In the genomic region with DNA sequence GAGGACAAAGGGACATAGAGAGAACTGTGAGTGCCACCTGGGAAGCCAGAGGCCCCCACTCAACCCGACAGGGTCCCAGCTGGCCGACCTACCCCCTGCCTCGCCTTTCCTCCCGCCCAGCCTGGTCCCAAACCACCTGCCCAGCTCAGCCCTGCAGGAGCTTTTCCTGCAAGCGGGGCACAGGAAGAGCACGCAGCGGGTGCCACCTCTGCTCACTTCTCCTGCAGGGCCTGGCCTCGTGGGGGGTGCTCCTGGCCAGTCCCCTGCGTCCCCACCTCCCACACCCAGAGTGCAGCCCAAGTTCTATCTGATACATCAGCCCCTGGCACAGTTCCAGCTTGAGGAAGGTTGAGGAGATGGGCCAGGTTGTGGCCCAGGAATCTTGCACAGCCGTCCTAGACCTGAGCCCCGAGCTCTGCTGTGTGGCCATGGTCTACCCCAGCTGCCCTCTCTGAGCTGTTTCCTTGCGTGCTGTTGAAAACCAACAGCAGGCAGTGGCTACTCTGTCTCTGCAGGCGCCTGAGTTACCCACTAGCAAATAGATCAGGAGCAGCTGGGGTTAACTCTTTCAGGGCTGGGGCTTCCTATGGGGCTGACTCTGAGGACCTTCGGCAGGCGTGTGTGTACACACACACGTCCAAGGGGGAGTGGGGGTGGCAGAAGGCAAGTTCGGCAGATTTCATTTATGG, we compare ENCODE assay signal across 8 cellular contexts. TPM values are rescaled to one million over a fixed set of nuclear protein-coding genes. Genes with fewer than 3 reads are reported as not detected.
DNase-seq lines count a peak whose midpoint lies in the region; ATAC-seq and TF ChIP-seq lines count a peak whose summit lies in the region.

No MANE protein-coding gene starts in this region.

- POLR2A ChIA-PET in activated CD4-positive, alpha-beta memory T cell treated with anti-CD3 and anti-CD28 coated beads, Interleukin-2, amount 10 ng/mL, durations not matched to agents 7 days and 5 days (lab: Charles Lee), result interaction anchor here (1.2 to 16.8 kb wide), 2 partner anchors 9 to 17 kb away, joined by 5 to 312 read pairs; no protein-coding TSS in a partner anchor

- H3K27me3 ChIP-seq in right atrium auricular region, result no peaks in the 10 kb centered on the region

- H3K27ac Mint-ChIP-seq in activated CD4-positive, alpha-beta memory T cell treated with anti-CD3 and anti-CD28 coated beads, Interleukin-2, amount 10 ng/mL, durations not matched to agents 7 days and 5 days, result peak overlapping the region; percentile 70
- peak overlapping the region; percentile 75 for H3K27ac Mint-ChIP-seq in memory B cell

- DNase-seq in right atrium auricular region (ENCODE audit: low spot score) (no peak), Right ventricle myocardium inferior (ENCODE audit: missing footprints) (no peak), memory B cell (ENCODE audit: low spot score in 2 of 2) (no peak), DMS79 treated with DMSO at 0.1 percent for 48 hours (lab: John Stamatoyannopoulos, UW) (no peak), foreskin melanocyte (no peak)
- DNase-seq in activated CD4-positive, alpha-beta memory T cell treated with anti-CD3 and anti-CD28 coated beads, Interleukin-2, amount 10 ng/mL, durations not matched to agents 7 days and 5 days, result no peak
- DNase-seq in stimulated activated CD4-positive, alpha-beta T cell treated with anti-CD3 and anti-CD28 coated beads, Interleukin-12 subunit alpha, Interleukin-12 subunit beta, amount 100 ng/mL, for 4 hours, result no peak

- CTCF ChIA-PET in activated CD4-positive, alpha-beta memory T cell treated with anti-CD3 and anti-CD28 coated beads, Interleukin-2, amount 10 ng/mL, durations not matched to agents 7 days and 5 days (lab: Charles Lee), result interaction anchor here (0.6 kb wide), 2 partner anchors 206 to 595 kb away, joined by 4 to 5 read pairs; no protein-coding TSS in a partner anchor

- intact Hi-C loops in Right ventricle myocardium inferior (cut with DNase I), result loop anchor here (5.0 kb wide), 2 partner anchors 50 to 270 kb away; a partner anchor contains a TSS

- no peak for TF ChIP-seq CTCF in right atrium auricular region (IDR thresholded peaks at IDR 0.05)

- H3K27ac ChIP-seq in right atrium auricular region, result peak overlapping the region; percentile 89 to 94

- H3K9me3 ChIP-seq in right atrium auricular region, result no peaks in the 10 kb centered on the region

- peaks cover 0 to 59% of the 10 kb centered on the region in 2 donors for H3K4me1 ChIP-seq in right atrium auricular region

- ATAC-seq in Right ventricle myocardium inferior, result no peak
- no peak for ATAC-seq in memory B cell (ENCODE audit: low read depth)
- no peak for ATAC-seq in GM18870 (IDR thresholded peaks at IDR 0.05; ENCODE audit: unreplicated experiment)

- H3K4me3 Mint-ChIP-seq in activated CD4-positive, alpha-beta memory T cell treated with anti-CD3 and anti-CD28 coated beads, Interleukin-2, amount 10 ng/mL, durations not matched to agents 7 days and 5 days, result peak overlapping the region; percentile 83
- H3K4me3 Mint-ChIP-seq in memory B cell, result peak overlapping the region; percentile 97

- H3K4me1 Mint-ChIP-seq in activated CD4-positive, alpha-beta memory T cell treated with anti-CD3 and anti-CD28 coated beads, Interleukin-2, amount 10 ng/mL, durations not matched to agents 7 days and 5 days, result peaks cover 54% of the 10 kb centered on the region
- H3K4me1 Mint-ChIP-seq in memory B cell, result peaks cover 20% of the 10 kb centered on the region

- H3K36me3 Mint-ChIP-seq in activated CD4-positive, alpha-beta memory T cell treated with anti-CD3 and anti-CD28 coated beads, Interleukin-2, amount 10 ng/mL, durations not matched to agents 7 days and 5 days (ENCODE audit: low read depth), result peaks cover 31% of the 10 kb centered on the region
- H3K36me3 Mint-ChIP-seq in memory B cell, result peaks cover 2% of the 10 kb centered on the region

- no peaks in the 10 kb centered on the region for H3K27me3 Mint-ChIP-seq in activated CD4-positive, alpha-beta memory T cell treated with anti-CD3 and anti-CD28 coated beads, Interleukin-2, amount 10 ng/mL, durations not matched to agents 7 days and 5 days
- no peaks in the 10 kb centered on the region for H3K27me3 Mint-ChIP-seq in memory B cell

- H3K36me3 ChIP-seq in right atrium auricular region, result peaks cover 17% of the 10 kb centered on the region

- no peaks in the 10 kb centered on the region for H3K9me3 Mint-ChIP-seq in activated CD4-positive, alpha-beta memory T cell treated with anti-CD3 and anti-CD28 coated beads, Interleukin-2, amount 10 ng/mL, durations not matched to agents 7 days and 5 days
- H3K9me3 Mint-ChIP-seq in memory B cell, result no peaks in the 10 kb centered on the region

- H3K4me3 ChIP-seq in right atrium auricular region, result peak overlapping the region; percentile 73 to 81

RNA-seq across cellular contexts. Expression of a gene that starts 1.7 kb away (rescaled TPM):
- total RNA-seq in right atrium auricular region (10 to 100 TPM; 81.7 to 88.4 TPM), Right ventricle myocardium inferior (70.8 TPM)
- 10 to 100 TPM; 27.3 to 36.2 TPM for total RNA-seq in activated CD4-positive, alpha-beta memory T cell treated with anti-CD3 and anti-CD28 coated beads, Interleukin-2, amount 10 ng/mL, durations not matched to agents 7 days and 5 days

RNA-seq across cellular contexts. Expression of a gene that starts 5.8 kb away (rescaled TPM):
- total RNA-seq in right atrium auricular region (under 1 TPM; 0.33 to 0.79 TPM), Right ventricle myocardium inferior (0.19 TPM)
- total RNA-seq in activated CD4-positive, alpha-beta memory T cell treated with anti-CD3 and anti-CD28 coated beads, Interleukin-2, amount 10 ng/mL, durations not matched to agents 7 days and 5 days, result 1 to 10 TPM; 3.7 to 4.5 TPM

RNA-seq across cellular contexts. Expression of a gene that starts 10.4 kb away (rescaled TPM):
- total RNA-seq in right atrium auricular region (not detected), Right ventricle myocardium inferior (not detected)
- total RNA-seq in activated CD4-positive, alpha-beta memory T cell treated with anti-CD3 and anti-CD28 coated beads, Interleukin-2, amount 10 ng/mL, durations not matched to agents 7 days and 5 days, result under 1 TPM; 0.30 to 0.33 TPM

RNA-seq across cellular contexts. Expression of a gene that starts 13.6 kb away (rescaled TPM):
- total RNA-seq in right atrium auricular region, result under 1 TPM; 0.31 to 0.33 TPM
- total RNA-seq in Right ventricle myocardium inferior, result 2.3 TPM
- 10 to 100 TPM; 60.0 to 61.7 TPM for total RNA-seq in activated CD4-positive, alpha-beta memory T cell treated with anti-CD3 and anti-CD28 coated beads, Interleukin-2, amount 10 ng/mL, durations not matched to agents 7 days and 5 days

RNA-seq across cellular contexts. Expression of a gene that starts 47.5 kb away (rescaled TPM):
- total RNA-seq in right atrium auricular region (1 to 10 TPM; 4.5 to 9.8 TPM), Right ventricle myocardium inferior (11.4 TPM)
- total RNA-seq in activated CD4-positive, alpha-beta memory T cell treated with anti-CD3 and anti-CD28 coated beads, Interleukin-2, amount 10 ng/mL, durations not matched to agents 7 days and 5 days, result 10 to 100 TPM; 13.9 to 15.8 TPM
